8 cellular contexts compared by ENCODE assay signal in the genomic region with DNA sequence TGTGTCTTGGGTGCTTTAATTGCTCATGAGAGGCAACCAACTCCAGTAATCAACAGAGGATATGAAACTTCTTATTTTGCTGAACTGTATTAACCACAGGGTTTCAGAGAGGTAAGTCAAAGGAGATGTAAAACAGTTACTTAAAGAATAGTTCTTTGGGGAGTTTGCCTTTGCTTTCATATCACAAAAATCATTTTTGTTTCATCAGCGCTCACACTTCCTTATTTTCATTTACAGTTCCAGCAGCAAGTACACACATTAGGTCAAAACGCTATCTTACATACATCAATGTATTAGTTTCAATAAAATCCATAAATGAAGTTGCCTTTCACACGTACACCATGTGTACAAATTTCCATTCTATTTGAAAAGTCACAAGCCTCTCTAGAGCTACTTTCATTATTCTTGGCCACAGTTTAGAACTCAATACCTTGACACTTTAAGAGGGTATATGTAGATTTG. TPM values are rescaled to one million over a fixed set of nuclear protein-coding genes. Genes with fewer than 3 reads are reported as not detected.
DNase-seq lines count a peak whose midpoint lies in the region; ATAC-seq lines count a peak whose summit lies in the region.

No MANE protein-coding gene starts in this region.

- peak; percentile 94 for ATAC-seq in GM19463 (IDR thresholded peaks at IDR 0.05; ENCODE audit: unreplicated experiment)
- peak; percentile 98 for ATAC-seq in HG03354 (IDR thresholded peaks at IDR 0.05; ENCODE audit: poor library complexity, severe bottlenecking, unreplicated experiment)
- ATAC-seq in activated naive CD4-positive, alpha-beta T cell treated with anti-CD3 and anti-CD28 coated beads, Interleukin-2, amount 50 U/mL, for 72 hours = peak; percentile 86 to 90

- peak overlapping the region; percentile 44 to 88 for H3K27ac Mint-ChIP-seq in activated naive CD4-positive, alpha-beta T cell treated with anti-CD3 and anti-CD28 coated beads, Interleukin-2, amount 50 U/mL, for 72 hours

- peaks cover 15 to 16% of the 10 kb centered on the region in 2 donors for H3K36me3 Mint-ChIP-seq in activated naive CD4-positive, alpha-beta T cell treated with anti-CD3 and anti-CD28 coated beads, Interleukin-2, amount 50 U/mL, for 72 hours

- no peaks in the 10 kb centered on the region for H3K9me3 Mint-ChIP-seq in activated naive CD4-positive, alpha-beta T cell treated with anti-CD3 and anti-CD28 coated beads, Interleukin-2, amount 50 U/mL, for 72 hours

- peak; percentile 36 for DNase-seq in GF-D8 (lab: John Stamatoyannopoulos, UW)
- no peak for DNase-seq in activated naive CD4-positive, alpha-beta T cell treated with anti-CD3 and anti-CD28 coated beads, Interleukin-2, amount 50 U/mL, for 72 hours (ENCODE audit: low spot score in 2 of 2)
- no peak for DNase-seq in pons (ENCODE audit: low spot score)
- DNase-seq in NCI-H1105 (lab: John Stamatoyannopoulos, UW) = no peak
- no peak for DNase-seq in ureter (ENCODE audit: low spot score)
- DNase-seq in NCI-H82 treated with DMSO at 0.1 percent for 48 hours (lab: John Stamatoyannopoulos, UW; ENCODE audit: unreplicated experiment) = no peak

RNA-seq across cellular contexts. Expression of a gene that starts 50.1 kb away (rescaled TPM):
- total RNA-seq in activated naive CD4-positive, alpha-beta T cell treated with anti-CD3 and anti-CD28 coated beads, Interleukin-2, amount 50 U/mL, for 72 hours = 10 to 100 TPM; 21.2 to 36.2 TPM
- total RNA-seq in ureter = 6.5 TPM
